ENCODE assay signal across 27 cellular contexts in the genomic region with DNA sequence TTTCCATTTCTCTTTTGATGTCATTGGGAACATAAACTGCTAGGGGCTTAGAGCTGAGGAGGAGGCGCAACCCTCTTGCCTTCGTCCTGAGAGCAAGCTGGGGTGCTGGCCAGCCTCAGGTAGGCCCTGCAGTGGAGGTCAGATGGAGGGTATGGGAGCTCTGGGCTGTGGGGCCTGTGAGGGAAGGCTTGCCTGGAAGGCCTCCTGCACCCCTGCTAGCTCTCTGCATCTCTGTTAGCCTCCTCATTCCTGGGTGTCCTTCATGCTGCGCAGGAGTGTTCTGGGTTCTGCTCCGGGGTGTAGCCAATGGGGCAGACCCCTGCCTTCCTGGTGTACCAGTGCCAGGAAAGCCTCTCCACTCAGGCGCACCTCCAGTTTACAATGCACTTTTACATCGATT. TPM values are rescaled to one million over a fixed set of nuclear protein-coding genes. Genes with fewer than 3 reads are reported as not detected.
DNase-seq lines count a peak whose midpoint lies in the region; ATAC-seq and TF ChIP-seq lines count a peak whose summit lies in the region.
"Had no signal": no experiment of that assay in that cellular context is flagged by ENCODE, and none has a peak within 500 bp of the region (broad histone marks: within the 10 kb centered on the region; RNA-seq: fewer than 3 reads in every experiment).

No MANE protein-coding gene starts in this region.

- TF ChIP-seq EP300 in esophagus muscularis mucosa (IDR thresholded peaks at IDR 0.05) = no peak

- H3K4me1 ChIP-seq in esophagus muscularis mucosa (no peaks in the 10 kb centered on the region), tibial artery (no peaks in the 10 kb centered on the region), right lobe of liver (no peaks in the 10 kb centered on the region)
- H3K4me1 ChIP-seq: BE2C, HAP-1 had no signal

- peaks cover 24% of the 10 kb centered on the region for H3K27me3 Mint-ChIP-seq in activated CD8-positive, alpha-beta memory T cell treated with anti-CD3 and anti-CD28 coated beads, Interleukin-2, amount 10 ng/mL, durations not matched to agents 7 days and 5 days

- TF ChIP-seq CTCF in esophagus muscularis mucosa (IDR thresholded peaks at IDR 0.05) = no peak
- TF ChIP-seq CTCF in tibial artery (IDR thresholded peaks at IDR 0.05) = no peak
- no peak for TF ChIP-seq CTCF in right lobe of liver (IDR thresholded peaks at IDR 0.05)

- no peak overlapping the region for H3K4me3 ChIP-seq in H7 (ENCODE audit: insufficient read depth, low read depth, low read length)
- H3K4me3 ChIP-seq in esophagus muscularis mucosa = no peak overlapping the region
- H3K4me3 ChIP-seq in tibial artery = no peak overlapping the region
- no peak overlapping the region for H3K4me3 ChIP-seq in right lobe of liver
- H3K4me3 ChIP-seq: HAP-1, MG63, PC-9 had no signal

- 94% methylated on average over 6 of the region's 6 CpGs for WGBS in esophagus muscularis mucosa
- WGBS in right lobe of liver (ENCODE audit: insufficient coverage, low coverage, low lambda C conversion rate, missing lambda C conversion rate) = 89% methylated on average over 5 of the region's 6 CpGs

- H3K27ac ChIP-seq in esophagus muscularis mucosa (replicated peaks in 1 of 4) = no peak overlapping the region
- H3K27ac ChIP-seq in tibial artery = no peak overlapping the region
- no peak overlapping the region for H3K27ac ChIP-seq in right lobe of liver
- H3K27ac ChIP-seq: PC-9 had no signal

- intact Hi-C loops in esophagus muscularis mucosa (cut with DNase I) (no loop called here), tibial artery (cut with DNase I; ENCODE audit: low total_unique reads) (no loop called here), right lobe of liver (cut with DNase I) (no loop called here)

- no peaks in the 10 kb centered on the region for H3K4me1 Mint-ChIP-seq in activated CD8-positive, alpha-beta memory T cell treated with anti-CD3 and anti-CD28 coated beads, Interleukin-2, amount 10 ng/mL, durations not matched to agents 7 days and 5 days
- H3K4me1 Mint-ChIP-seq: CD8-positive, alpha-beta memory T cell had no signal

- no peak overlapping the region for H3K27ac Mint-ChIP-seq in activated CD8-positive, alpha-beta memory T cell treated with anti-CD3 and anti-CD28 coated beads, Interleukin-2, amount 10 ng/mL, durations not matched to agents 7 days and 5 days
- H3K27ac Mint-ChIP-seq: CD8-positive, alpha-beta memory T cell; HFFc6 had no signal

- TF ChIP-seq POLR2A in esophagus muscularis mucosa (IDR thresholded peaks at IDR 0.05; ENCODE audit: low read depth) = no peak
- TF ChIP-seq POLR2A in right lobe of liver (IDR thresholded peaks at IDR 0.05) = no peak

- no peak overlapping the region for H3K4me3 Mint-ChIP-seq in activated CD8-positive, alpha-beta memory T cell treated with anti-CD3 and anti-CD28 coated beads, Interleukin-2, amount 10 ng/mL, durations not matched to agents 7 days and 5 days
- H3K4me3 Mint-ChIP-seq: CD14-positive monocyte; CD8-positive, alpha-beta memory T cell; HFFc6 had no signal

- H3K27me3 ChIP-seq in H7 (ENCODE audit: control insufficient read depth, insufficient read depth, low read length) = no peaks in the 10 kb centered on the region
- H3K27me3 ChIP-seq in esophagus muscularis mucosa = peaks cover 0 to 8% (median 0%) of the 10 kb centered on the region in 4 donors
- peaks cover 0 to 33% of the 10 kb centered on the region in 2 donors for H3K27me3 ChIP-seq in tibial artery
- H3K27me3 ChIP-seq in right lobe of liver = no peaks in the 10 kb centered on the region
- H3K27me3 ChIP-seq: BE2C, MG63 had no signal

- no peaks in the 10 kb centered on the region for H3K36me3 Mint-ChIP-seq in activated CD8-positive, alpha-beta memory T cell treated with anti-CD3 and anti-CD28 coated beads, Interleukin-2, amount 10 ng/mL, durations not matched to agents 7 days and 5 days
- H3K36me3 Mint-ChIP-seq: CD14-positive monocyte; CD8-positive, alpha-beta memory T cell had no signal

- H3K36me3 ChIP-seq in H7 (replicated peaks; ENCODE audit: control insufficient read depth, insufficient read depth, low read length) = no peaks in the 10 kb centered on the region
- H3K36me3 ChIP-seq in esophagus muscularis mucosa = no peaks in the 10 kb centered on the region
- no peaks in the 10 kb centered on the region for H3K36me3 ChIP-seq in tibial artery
- no peaks in the 10 kb centered on the region for H3K36me3 ChIP-seq in right lobe of liver
- H3K36me3 ChIP-seq: BE2C, HAP-1, MG63 had no signal

- ATAC-seq in activated CD8-positive, alpha-beta memory T cell treated with anti-CD3 and anti-CD28 coated beads, Interleukin-2, amount 10 ng/mL, durations not matched to agents 7 days and 5 days = no peak
- no peak for ATAC-seq in right lobe of liver

- DNase-seq in activated CD8-positive, alpha-beta memory T cell treated with anti-CD3 and anti-CD28 coated beads, Interleukin-2, amount 50 U/mL, for 48 hours = peak; percentile 36
- no peak for DNase-seq in activated CD8-positive, alpha-beta memory T cell treated with anti-CD3 and anti-CD28 coated beads, Interleukin-2, amount 10 ng/mL, durations not matched to agents 7 days and 5 days
- peak; percentile 5 for DNase-seq in H7
- peak; percentile 55 for DNase-seq in esophagus muscularis mucosa (ENCODE audit: extremely low spot score)
- DNase-seq in tibial artery = peak; percentile 3 to 27
- no peak for DNase-seq in hippocampal formation (lab: John Stamatoyannopoulos, UW)
- no peak for DNase-seq in right lobe of liver
- DNase-seq: 8988T; ACHN; BE2C; CD8-positive, alpha-beta memory T cell; DMS79 treated with DMSO at 0.1 percent for 48 hours; GF-D8; HFFc6; IMR-90; KG1; MG63; NCI-H1048; NCI-H1694; NCI-H526 treated with DMSO at 0.1 percent for 48 hours; PC-9; RPMI8226; SHP77 had no signal

- peaks cover 13% of the 10 kb centered on the region for H3K9me3 Mint-ChIP-seq in activated CD8-positive, alpha-beta memory T cell treated with anti-CD3 and anti-CD28 coated beads, Interleukin-2, amount 10 ng/mL, durations not matched to agents 7 days and 5 days (ENCODE audit: low read depth)

- CTCF ChIA-PET in activated CD8-positive, alpha-beta memory T cell treated with anti-CD3 and anti-CD28 coated beads, Interleukin-2, amount 10 ng/mL, durations not matched to agents 7 days and 5 days (lab: Charles Lee) = interaction anchor here (1.2 kb wide), 1 partner anchor 44 kb away, joined by 3 read pairs; no protein-coding TSS in a partner anchor

- H3K9me3 ChIP-seq in esophagus muscularis mucosa = peaks cover 0 to 9% (median 0%) of the 10 kb centered on the region in 4 donors
- H3K9me3 ChIP-seq in tibial artery = no peaks in the 10 kb centered on the region
- no peaks in the 10 kb centered on the region for H3K9me3 ChIP-seq in right lobe of liver
- H3K9me3 ChIP-seq: BE2C had no signal

RNA-seq across cellular contexts. Expression of a gene that starts 11.8 kb away (rescaled TPM):
- under 1 TPM; 0.28 to 0.53 TPM for total RNA-seq in activated CD8-positive, alpha-beta memory T cell treated with anti-CD3 and anti-CD28 coated beads, Interleukin-2, amount 10 ng/mL, durations not matched to agents 7 days and 5 days
- total RNA-seq in H7 (2014; rRNA removed; shearing (Covaris generic)) = not detected in 2 replicates
- total RNA-seq in esophagus muscularis mucosa = under 1 TPM in 2 of 4 donors, not detected in 2; 0.17 to 0.34 TPM
- total RNA-seq in right lobe of liver = under 1 TPM in 4 of 6 experiments, not detected in 2; 0.07 to 0.23 (median 0.16) TPM
- total RNA-seq: NCI-H460, PC-9, SK-MEL-5 had no signal

RNA-seq across cellular contexts. Expression of a gene that starts 17.7 kb away (rescaled TPM):
- total RNA-seq in activated CD8-positive, alpha-beta memory T cell treated with anti-CD3 and anti-CD28 coated beads, Interleukin-2, amount 10 ng/mL, durations not matched to agents 7 days and 5 days = not detected
- total RNA-seq in H7 (2014; rRNA removed; shearing (Covaris generic)) = 0.18 and 0.21 TPM in 2 replicates
- total RNA-seq in esophagus muscularis mucosa (under 1 TPM in 3 of 4 donors, not detected in 1; 0.13 to 0.66 (median 0.34) TPM), right lobe of liver (under 1 TPM in 5 of 6 experiments, not detected in 1; 0.07 to 0.37 (median 0.09) TPM)
- total RNA-seq: CD8-positive, alpha-beta memory T cell; NCI-H460; PC-9; SK-MEL-5 had no signal

RNA-seq across cellular contexts. Expression of a gene that starts 36.1 kb away (rescaled TPM):
- total RNA-seq in activated CD8-positive, alpha-beta memory T cell treated with anti-CD3 and anti-CD28 coated beads, Interleukin-2, amount 10 ng/mL, durations not matched to agents 7 days and 5 days = not detected
- 0.21 TPM in 1 of 2 replicates, not detected in the other for total RNA-seq in H7 (2014; rRNA removed; shearing (Covaris generic))
- total RNA-seq in esophagus muscularis mucosa (not detected), right lobe of liver (100 to 1,000 TPM; 173 to 307 (median 202) TPM)
- total RNA-seq: CD8-positive, alpha-beta memory T cell; IMR-90; NCI-H460; PC-9; SK-MEL-5 had no signal

Comparison
In these comparisons a context has a peak if more than half of its experiments do, and no peak if none do; other contexts are left out.
1. DNase-seq: peak in activated CD8-positive, alpha-beta memory T cell treated with anti-CD3 and anti-CD28 coated beads, Interleukin-2, amount 50 U/mL, for 48 hours (single experiment), H7 (single experiment), esophagus muscularis mucosa (single experiment) and tibial artery (2 of 2); none in activated CD8-positive, alpha-beta memory T cell treated with anti-CD3 and anti-CD28 coated beads, Interleukin-2, amount 10 ng/mL, durations not matched to agents 7 days and 5 days (single experiment), hippocampal formation (0 of 2) and right lobe of liver (0 of 3).
2. RNA of a gene that starts 36.1 kb away (total RNA-seq): 173 to 307 TPM in right lobe of liver; 0.21 TPM in H7, not detected in activated CD8-positive, alpha-beta memory T cell treated with anti-CD3 and anti-CD28 coated beads, Interleukin-2, amount 10 ng/mL, durations not matched to agents 7 days and 5 days and not detected in esophagus muscularis mucosa; every median in the first group is over 100 times any median in the second.